Comparison of ENCODE assay signal across 16 cellular contexts in the genomic region with DNA sequence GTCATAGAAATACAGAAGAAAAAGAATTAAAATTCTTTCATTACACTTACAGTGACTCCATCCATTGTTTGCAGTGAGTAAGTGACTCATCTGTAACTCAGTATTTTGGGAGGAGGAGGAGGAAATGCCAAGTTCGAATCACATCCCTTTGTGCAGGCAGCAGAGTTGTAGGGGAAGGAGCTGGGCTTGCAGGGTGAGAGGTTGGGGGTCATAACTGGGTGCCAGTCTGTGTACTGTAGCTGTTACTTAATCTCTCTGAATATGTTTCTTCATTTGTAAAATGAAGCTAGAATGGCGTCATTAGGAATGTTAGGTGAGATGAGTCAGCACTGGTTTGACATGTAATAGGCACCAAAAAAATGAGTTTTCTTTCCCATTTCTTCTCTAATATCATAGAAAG.
DNase-seq lines count a peak whose midpoint lies in the region; ATAC-seq, FAIRE-seq and TF ChIP-seq lines count a peak whose summit lies in the region.
"Had no signal": no experiment of that assay in that cellular context is flagged by ENCODE, and none has a peak within 500 bp of the region (broad histone marks: within the 10 kb centered on the region; RNA-seq: fewer than 3 reads in every experiment).

No MANE protein-coding gene starts in this region.

- peaks cover 1% of the 10 kb centered on the region for H3K9me3 Mint-ChIP-seq in CD4-positive, alpha-beta T cell

- H3K4me1 ChIP-seq in keratinocyte (ENCODE audit: control insufficient read depth, extremely low read depth, insufficient read depth, low read length) (peaks cover 30% of the 10 kb centered on the region), testis (no peaks in the 10 kb centered on the region)
- H3K4me1 ChIP-seq: neural progenitor cell, stomach had no signal

- H2AFZ ChIP-seq in keratinocyte (ENCODE audit: control insufficient read depth, low read length) = no peak overlapping the region
- H2AFZ ChIP-seq: neural progenitor cell had no signal

- dilution Hi-C loops in keratinocyte (cut with MboI; ENCODE audit: extremely low pct_ligation_motif_present, low sequenced_read_pairs) = no loop called here

- H3K36me3 Mint-ChIP-seq in CD4-positive, alpha-beta T cell (ENCODE audit: low read depth) = no peaks in the 10 kb centered on the region
- H3K36me3 Mint-ChIP-seq: neural progenitor cell had no signal

- POLR2A ChIA-PET in AG04450 (lab: Yijun Ruan, JAX) = interaction anchor here (0.6 kb wide), 1 partner anchor 811 kb away, joined by 3 read pairs; the partner anchor contains the start of gene RRAGA
- POLR2A ChIA-PET in CD4-positive, alpha-beta T cell (lab: Charles Lee) = no interaction called here

- no peaks in the 10 kb centered on the region for H3K4me1 Mint-ChIP-seq in CD4-positive, alpha-beta T cell (ENCODE audit: low read depth)
- H3K4me1 Mint-ChIP-seq: neural progenitor cell had no signal

- ATAC-seq in CD4-positive, alpha-beta T cell (ENCODE audit: poor library complexity) = no peak
- ATAC-seq: activated CD4-positive, alpha-beta T cell treated with anti-CD3 and anti-CD28 coated beads for 36 hours had no signal

- peak overlapping the region; percentile 28 for H3K9ac ChIP-seq in keratinocyte (ENCODE audit: control insufficient read depth, extremely low read depth, insufficient read depth, low read length)
- H3K9ac ChIP-seq: BLaER1 treated with 17β-estradiol and CSF1 and Interleukin-3, amounts not matched to agents 10 nM and 100 nM; neural progenitor cell had no signal

- no peak for TF ChIP-seq POLR2A in testis (IDR thresholded peaks at IDR 0.05)

- H3K4me2 ChIP-seq in keratinocyte (ENCODE audit: control insufficient read depth, extremely low read depth, insufficient read depth, low read depth, low read length) = peak overlapping the region; percentile 58
- H3K4me2 ChIP-seq: neural progenitor cell had no signal

- H3K36me3 ChIP-seq in brain microvascular endothelial cell (replicated peaks) = no peaks in the 10 kb centered on the region
- H3K36me3 ChIP-seq in keratinocyte (ENCODE audit: control insufficient read depth in 2 of 2, extremely low read depth in 1 of 2, insufficient read depth in 2 of 2, low read length in 2 of 2) = no peaks in the 10 kb centered on the region
- H3K36me3 ChIP-seq in testis (ENCODE audit: low read depth, missing control alignments) = no peaks in the 10 kb centered on the region
- H3K36me3 ChIP-seq: BLaER1 treated with 17β-estradiol and CSF1 and Interleukin-3, amounts not matched to agents 10 nM and 100 nM; neural progenitor cell; stomach had no signal

- peak overlapping the region; percentile 8; the same call in 1 of the 2 replicates for H3K4me3 ChIP-seq in AG04450 (ENCODE audit: low read depth, low read length)
- H3K4me3 ChIP-seq in brain microvascular endothelial cell (ENCODE audit: low read depth, low read length) = no peak overlapping the region
- H3K4me3 ChIP-seq in keratinocyte (ENCODE audit: control insufficient read depth in 2 of 3, extremely low read depth in 1 of 3, insufficient read depth in 2 of 3, low read depth in 1 of 3, low read length in 3 of 3) = peak overlapping the region in 2 of 3 experiments; percentile 18 to 39
- no peak overlapping the region for H3K4me3 ChIP-seq in testis
- H3K4me3 ChIP-seq: BLaER1 treated with 17β-estradiol and CSF1 and Interleukin-3, amounts not matched to agents 10 nM and 100 nM; neural progenitor cell; stomach had no signal

- FAIRE-seq in keratinocyte (lab: Jason Lieb, UNC) (peak; percentile 89), GM19239 (lab: Jason Lieb, UNC) (no peak)
- FAIRE-seq: H1 had no signal

- CTCF ChIA-PET in AG04450 (lab: Charles Lee) = interaction anchor here (0.6 to 4.0 kb wide), 6 partner anchors 17 to 790 kb away, joined by 3 to 20 read pairs (median 6); no protein-coding TSS in a partner anchor
- CTCF ChIA-PET in CD4-positive, alpha-beta T cell (lab: Charles Lee) = no interaction called here

- H3K79me2 ChIP-seq in keratinocyte (ENCODE audit: control insufficient read depth, insufficient read depth, low read length) = no peaks in the 10 kb centered on the region

- intact Hi-C loops in CD4-positive, alpha-beta T cell (cut with DNase I, micrococcal nuclease) = no loop called here
- intact Hi-C loops in testis (cut with DNase I; ENCODE audit: low total_unique reads) = no loop called here

- DNase-seq in AG04450 (ENCODE audit: low read depth, low spot score) (peak; percentile 8), HT1080 (ENCODE audit: low read depth) (peak; percentile 98), brain microvascular endothelial cell (peak; percentile 78), keratinocyte (ENCODE audit: low read depth, low spot score) (peak; percentile 25), GM19239 (ENCODE audit: insufficient read length, low spot score) (no peak), NCI-H526 (lab: John Stamatoyannopoulos, UW) (no peak), testis (no peak)
- no peak for DNase-seq in CD4-positive, alpha-beta T cell
- DNase-seq: activated CD4-positive, alpha-beta T cell treated with anti-CD3 and anti-CD28 coated beads for 36 hours; activated effector memory CD4-positive, alpha-beta T cell treated with anti-CD3 and anti-CD28 coated beads, Interleukin-2, amount 50 U/mL, for 16 hours; NCI-H345; SHP77 treated with DMSO at 0.1 percent for 48 hours; stomach had no signal

- H3K27ac ChIP-seq in AG04450 (ENCODE audit: low read depth, low read length) = peak overlapping the region; percentile 32
- H3K27ac ChIP-seq in brain microvascular endothelial cell = peak overlapping the region; percentile 87
- H3K27ac ChIP-seq in keratinocyte (ENCODE audit: control insufficient read depth, insufficient read depth, low read length) = peak overlapping the region; percentile 80
- H3K27ac ChIP-seq in CD4-positive, alpha-beta T cell (ENCODE audit: low read depth, low read length) = no peak overlapping the region
- H3K27ac ChIP-seq in testis = no peak overlapping the region
- H3K27ac ChIP-seq: BLaER1 treated with 17β-estradiol and CSF1 and Interleukin-3, amounts not matched to agents 10 nM and 100 nM; neural progenitor cell; stomach had no signal

- peaks cover 2% of the 10 kb centered on the region for H3K9me1 ChIP-seq in keratinocyte (ENCODE audit: control insufficient read depth, extremely low read depth, insufficient read depth, low read length)

- H4K20me1 ChIP-seq in keratinocyte (ENCODE audit: control insufficient read depth, extremely low read depth, insufficient read depth, low read length) = no peaks in the 10 kb centered on the region
- H4K20me1 ChIP-seq: BLaER1 treated with 17β-estradiol and CSF1 and Interleukin-3, amounts not matched to agents 10 nM and 100 nM had no signal

- H3K27me3 ChIP-seq in AG04450 (ENCODE audit: control insufficient read depth, insufficient read depth, low read length) (no peaks in the 10 kb centered on the region), brain microvascular endothelial cell (replicated peaks) (no peaks in the 10 kb centered on the region), keratinocyte (ENCODE audit: control insufficient read depth, extremely low read depth, insufficient read depth, low read length) (no peaks in the 10 kb centered on the region), testis (no peaks in the 10 kb centered on the region)
- no peaks in the 10 kb centered on the region for H3K27me3 ChIP-seq in CD4-positive, alpha-beta T cell (ENCODE audit: control insufficient read depth, insufficient read depth, low read length)
- H3K27me3 ChIP-seq: BLaER1 treated with 17β-estradiol and CSF1 and Interleukin-3, amounts not matched to agents 10 nM and 100 nM; neural progenitor cell; stomach had no signal

- H3K27me3 Mint-ChIP-seq in CD4-positive, alpha-beta T cell = peaks cover 22% of the 10 kb centered on the region

- H3K4me3 Mint-ChIP-seq in CD4-positive, alpha-beta T cell = no peak overlapping the region
- H3K4me3 Mint-ChIP-seq: activated CD4-positive, alpha-beta T cell treated with anti-CD3 and anti-CD28 coated beads for 36 hours; neural progenitor cell had no signal

- TF ChIP-seq CTCF in AG04450 (IDR thresholded peaks at IDR 0.05; ENCODE audit: low read depth, low read length) = no peak
- TF ChIP-seq CTCF in brain microvascular endothelial cell (IDR thresholded peaks at IDR 0.05; ENCODE audit: low read depth, low read length, missing control alignments) = no peak
- no peak for TF ChIP-seq CTCF in keratinocyte (optimal IDR thresholded peaks at IDR 0.05 in 1 of 3, IDR thresholded peaks at IDR 0.05 in 1 of 3, conservative IDR thresholded peaks at IDR 0.05 in 1 of 3; ENCODE audit: extremely low read depth in 1 of 3, insufficient read depth in 2 of 3, low read length in 3 of 3)
- no peak for TF ChIP-seq CTCF in CD4-positive, alpha-beta T cell (IDR thresholded peaks at IDR 0.05)
- no peak for TF ChIP-seq CTCF in testis (IDR thresholded peaks at IDR 0.05)

- WGBS in testis, 2 donors = 69 to 73% methylated on average over 2 of the region's 2 CpGs

- H3K9me3 ChIP-seq in AG04450 (ENCODE audit: control insufficient read depth, insufficient read depth, low read length) = no peaks in the 10 kb centered on the region
- no peaks in the 10 kb centered on the region for H3K9me3 ChIP-seq in keratinocyte (ENCODE audit: control insufficient read depth, low read depth, low read length)
- H3K9me3 ChIP-seq in CD4-positive, alpha-beta T cell (ENCODE audit: control insufficient read depth, low read length) = no peaks in the 10 kb centered on the region
- no peaks in the 10 kb centered on the region for H3K9me3 ChIP-seq in testis

- no peak overlapping the region for H3K27ac Mint-ChIP-seq in CD4-positive, alpha-beta T cell
- H3K27ac Mint-ChIP-seq: activated CD4-positive, alpha-beta T cell treated with anti-CD3 and anti-CD28 coated beads for 36 hours; neural progenitor cell had no signal

- in situ Hi-C loops in brain microvascular endothelial cell (cut with HindIII; ENCODE audit: low pct_ligation_motif_present, low sequenced_read_pairs) = no loop called here

Comparison
In these comparisons a context has a peak if more than half of its experiments do, and no peak if none do; other contexts are left out.
1. DNase-seq: peak in AG04450 (single experiment), HT1080 (single experiment), brain microvascular endothelial cell (single experiment) and keratinocyte (single experiment); none in GM19239 (single experiment), CD4-positive, alpha-beta T cell (0 of 10), NCI-H526 (0 of 2) and testis (single experiment).
2. H3K27ac ChIP-seq: peak in AG04450 (single experiment), brain microvascular endothelial cell (single experiment) and keratinocyte (single experiment); none in CD4-positive, alpha-beta T cell (single experiment) and testis (0 of 2).
3. H3K4me3 ChIP-seq: peak in AG04450 (single experiment) and keratinocyte (2 of 3); none in brain microvascular endothelial cell (single experiment) and testis (0 of 2).